In genomic region chr1:37556712-37557196, GRCh38 we compare ENCODE assay signal across 9 cellular contexts. TPM values are rescaled to one million over a fixed set of nuclear protein-coding genes. Genes with fewer than 3 reads are reported as not detected.
A peak's percentile ranks its signal among the peaks of the same experiment; 100 is the strongest.
DNase-seq lines count a peak whose midpoint lies in the region; ATAC-seq and TF ChIP-seq lines count a peak whose summit lies in the region.
"Had no signal": no experiment of that assay in that cellular context is flagged by ENCODE, and none has a peak within 500 bp of the region (broad histone marks: within the 10 kb centered on the region; RNA-seq: fewer than 3 reads in every experiment).

Gene DNALI1, plus strand, starts transcription at chr1:37556940. Its CDS starts 55 bp downstream, at chr1:37556995.

- peak within 1 kb of the TSS; percentile 51 to 67 for H3K4me3 ChIP-seq in foreskin fibroblast (ENCODE audit: low read depth in 1 of 2, low read length in 2 of 2)
- H3K4me3 ChIP-seq in muscle layer of colon (ENCODE audit: low read depth in 1 of 2, low read length in 2 of 2), result peak within 1 kb of the TSS; percentile 56 to 80
- H3K4me3 ChIP-seq in aorta (ENCODE audit: low read length in 2 of 2), result no peak within 1 kb of the TSS

- H3K4me1 ChIP-seq in muscle layer of colon (ENCODE audit: insufficient read depth, low read length), result peaks cover 35% of the 10 kb centered on the region
- H3K4me1 ChIP-seq in aorta (ENCODE audit: control insufficient read depth in 1 of 2, insufficient read depth in 2 of 2, low read length in 2 of 2), result peaks cover 0 to 3% of the 10 kb centered on the region in 2 donors

- no peak for TF ChIP-seq CTCF in activated CD8-positive, alpha-beta T cell treated with anti-CD3 and anti-CD28 coated beads for 36 hours (IDR thresholded peaks at IDR 0.05)
- TF ChIP-seq CTCF in foreskin fibroblast (IDR thresholded peaks at IDR 0.05; ENCODE audit: low read depth, low read length), result no peak

- POLR2A ChIA-PET in activated CD8-positive, alpha-beta T cell treated with anti-CD3 and anti-CD28 coated beads for 36 hours (lab: Charles Lee), result interaction anchor here (1.0 to 1.2 kb wide), 2 partner anchors 38 to 42 kb away, joined by 3 read pairs; partner anchors contain the start of gene MEAF6

- DNase-seq in Daoy (ENCODE audit: low read depth) (peak; percentile 85), NCI-H1105 treated with DMSO at 0.1 percent for 48 hours (lab: John Stamatoyannopoulos, UW) (peak; percentile 87), foreskin fibroblast (peak; percentile 88 to 97), aorta (peak; percentile 87 to 94), Kasumi-1 (lab: John Stamatoyannopoulos, UW) (no peak)
- DNase-seq in activated CD8-positive, alpha-beta T cell treated with anti-CD3 and anti-CD28 coated beads for 36 hours, result peak; percentile 47

- H3K27ac Mint-ChIP-seq in activated CD8-positive, alpha-beta T cell treated with anti-CD3 and anti-CD28 coated beads for 36 hours, result no peak within 1 kb of the TSS

- H3K27me3 Mint-ChIP-seq in activated CD8-positive, alpha-beta T cell treated with anti-CD3 and anti-CD28 coated beads for 36 hours, result peaks cover 2% of the 10 kb centered on the region

- H3K4me1 Mint-ChIP-seq in activated CD8-positive, alpha-beta T cell treated with anti-CD3 and anti-CD28 coated beads for 36 hours (ENCODE audit: low read depth), result peaks cover 24% of the 10 kb centered on the region

- CTCF ChIA-PET in activated CD8-positive, alpha-beta T cell treated with anti-CD3 and anti-CD28 coated beads for 36 hours (lab: Charles Lee), result interaction anchor here (1.1 to 1.3 kb wide), 2 partner anchors 69 to 303 kb away, joined by 3 read pairs; partner anchors contain the start of gene MTF1

- no peak within 1 kb of the TSS for H3K9ac ChIP-seq in muscle layer of colon (ENCODE audit: low read length)

- no peak within 1 kb of the TSS for H3K4me3 Mint-ChIP-seq in activated CD8-positive, alpha-beta T cell treated with anti-CD3 and anti-CD28 coated beads for 36 hours

- intact Hi-C loops in activated CD8-positive, alpha-beta T cell treated with anti-CD3 and anti-CD28 coated beads for 36 hours (cut with micrococcal nuclease), result loop anchor here (5.0 kb wide), 1 partner anchor 126 kb away; no protein-coding TSS in a partner anchor
- intact Hi-C loops in aorta (cut with DNase I), result loop anchor here in 1 of 2 donors (5.0 to 10.0 kb wide), 2 partner anchors 36 to 82 kb away; partner anchors contain the start of gene ZC3H12A

- peak within 1 kb of the TSS; percentile 63 for H3K27ac ChIP-seq in muscle layer of colon (ENCODE audit: low read depth, low read length)
- peak within 1 kb of the TSS in 1 of 2 donors; percentile 22 for H3K27ac ChIP-seq in aorta (ENCODE audit: low read depth in 1 of 2, low read length in 2 of 2)

- ATAC-seq in activated CD8-positive, alpha-beta T cell treated with anti-CD3 and anti-CD28 coated beads for 36 hours, result peak; percentile 31
- ATAC-seq in aorta (ENCODE audit: low FRiP score), result peak; percentile 91
- no peak for ATAC-seq in HG03439 (IDR thresholded peaks at IDR 0.05; ENCODE audit: unreplicated experiment)

- 4 to 6% methylated on average over 31 of the region's 31 CpGs for WGBS in aorta, 2 donors

- H3K27me3 ChIP-seq in muscle layer of colon (ENCODE audit: control insufficient read depth in 1 of 2, insufficient read depth in 2 of 2, low read length in 2 of 2) (no peaks in the 10 kb centered on the region), aorta (ENCODE audit: control insufficient read depth in 1 of 2, insufficient read depth in 2 of 2, low read length in 1 of 2) (no peaks in the 10 kb centered on the region)

- H3K9me3 ChIP-seq in muscle layer of colon (ENCODE audit: low read length) (no peaks in the 10 kb centered on the region), aorta (ENCODE audit: control insufficient read depth, low read length) (no peaks in the 10 kb centered on the region)

- H3K36me3 ChIP-seq in muscle layer of colon (ENCODE audit: insufficient read depth, low read length) (peaks cover 9% of the 10 kb centered on the region), aorta (ENCODE audit: control insufficient read depth in 1 of 2, insufficient read depth in 2 of 2, low read length in 1 of 2) (no peaks in the 10 kb centered on the region)

- peaks cover 2% of the 10 kb centered on the region for H3K9me3 Mint-ChIP-seq in activated CD8-positive, alpha-beta T cell treated with anti-CD3 and anti-CD28 coated beads for 36 hours

- peaks cover 9% of the 10 kb centered on the region for H3K36me3 Mint-ChIP-seq in activated CD8-positive, alpha-beta T cell treated with anti-CD3 and anti-CD28 coated beads for 36 hours (ENCODE audit: low read depth)

RNA-seq across cellular contexts. Expression of gene DNALI1, which starts in this region (rescaled TPM):
- 3.8 and 9.3 TPM in 2 replicates for total RNA-seq in Daoy (2014; rRNA removed; shearing (Covaris generic))
- not detected for total RNA-seq in activated CD8-positive, alpha-beta T cell treated with anti-CD3 and anti-CD28 coated beads for 36 hours
- 1 to 10 TPM; 5.1 to 6.2 TPM for total RNA-seq in aorta
- polyA plus RNA-seq in aorta, result 10 to 100 TPM in 1 of 2 donors, 1 to 10 TPM in 1; 6.9 to 21.2 TPM
- total RNA-seq: NCI-H460 had no signal

Comparison
In these comparisons a context has a peak if more than half of its experiments do, and no peak if none do; other contexts are left out.
1. Peak in DNase-seq and ATAC-seq in activated CD8-positive, alpha-beta T cell treated with anti-CD3 and anti-CD28 coated beads for 36 hours; RNA of the gene not detected or under 1 TPM.
2. DNase-seq: peak in Daoy (single experiment), NCI-H1105 treated with DMSO at 0.1 percent for 48 hours (single experiment), foreskin fibroblast (2 of 2) and aorta (2 of 2); none in Kasumi-1 (0 of 2).
3. H3K4me3 ChIP-seq: peak in foreskin fibroblast (2 of 2) and muscle layer of colon (2 of 2); none in aorta (0 of 2).